8 cellular contexts compared by ENCODE assay signal in genomic region chr3:197659144-197659543, GRCh38.
DNase-seq lines count a peak whose midpoint lies in the region; ATAC-seq and TF ChIP-seq lines count a peak whose summit lies in the region.
"Not testable (repeated sequence)": the region's sequence is repeated elsewhere in the genome, so short reads cannot be mapped to it uniquely, and the experiment has no call there.

No MANE protein-coding gene starts in this region.

- not testable (repeated sequence) for H4K20me1 ChIP-seq in SU-DHL-6 (ENCODE audit: low read depth, low read length)

- H2AFZ ChIP-seq in SU-DHL-6 (ENCODE audit: low read depth, low read length, severe bottlenecking): not testable (repeated sequence)

- ATAC-seq in GM18499 (IDR thresholded peaks at IDR 0.05; ENCODE audit: insufficient read depth, unreplicated experiment) (peak; percentile 63), GM19023 (IDR thresholded peaks at IDR 0.05; ENCODE audit: unreplicated experiment) (peak; percentile 59), GM21381 (IDR thresholded peaks at IDR 0.05; ENCODE audit: unreplicated experiment) (peak; percentile 42), HG02623 (IDR thresholded peaks at IDR 0.05; ENCODE audit: unreplicated experiment) (peak; percentile 35), HG03039 (IDR thresholded peaks at IDR 0.05; ENCODE audit: unreplicated experiment) (peak; percentile 48), HG03439 (IDR thresholded peaks at IDR 0.05; ENCODE audit: unreplicated experiment) (peak; percentile 63)

- H3K4me2 ChIP-seq in SU-DHL-6 (ENCODE audit: low read depth, low read length, poor library complexity, severe bottlenecking): not testable (repeated sequence)

- not testable (repeated sequence) for TF ChIP-seq CTCF in SU-DHL-6 (IDR thresholded peaks at IDR 0.05; ENCODE audit: insufficient read depth, low read length, poor library complexity, severe bottlenecking)

- H3K36me3 ChIP-seq in SU-DHL-6 (ENCODE audit: low read length): not testable (repeated sequence)

- not testable (repeated sequence) for H3F3A ChIP-seq in SU-DHL-6 (ENCODE audit: insufficient read depth)

- H3K9ac ChIP-seq in SU-DHL-6 (ENCODE audit: low read length): peak overlapping the region; percentile 38

- not testable (repeated sequence) for H3K9me2 ChIP-seq in SU-DHL-6 (replicated peaks; ENCODE audit: insufficient read depth, low read length)

- peak overlapping the region; percentile 58; the same call in 1 of the 2 replicates for H3K27ac ChIP-seq in SU-DHL-6 (ENCODE audit: low read depth, low read length)

- H3K27me3 ChIP-seq in SU-DHL-6 (ENCODE audit: low read length): not testable (repeated sequence)

- not testable (repeated sequence) for H3K79me2 ChIP-seq in SU-DHL-6 (ENCODE audit: insufficient read depth, low read length)

- peak; percentile 43 for DNase-seq in stimulated activated CD8-positive, alpha-beta memory T cell treated with anti-CD3 and anti-CD28 coated beads, Interleukin-4, amount 100 ng/mL, for 48 hours

- H3K9me3 ChIP-seq in SU-DHL-6 (ENCODE audit: insufficient read depth, low read length): not testable (repeated sequence)

- H3K4me3 ChIP-seq in SU-DHL-6 (ENCODE audit: insufficient read depth, low read length, poor library complexity, severe bottlenecking): not testable (repeated sequence)
